In the genomic region with DNA sequence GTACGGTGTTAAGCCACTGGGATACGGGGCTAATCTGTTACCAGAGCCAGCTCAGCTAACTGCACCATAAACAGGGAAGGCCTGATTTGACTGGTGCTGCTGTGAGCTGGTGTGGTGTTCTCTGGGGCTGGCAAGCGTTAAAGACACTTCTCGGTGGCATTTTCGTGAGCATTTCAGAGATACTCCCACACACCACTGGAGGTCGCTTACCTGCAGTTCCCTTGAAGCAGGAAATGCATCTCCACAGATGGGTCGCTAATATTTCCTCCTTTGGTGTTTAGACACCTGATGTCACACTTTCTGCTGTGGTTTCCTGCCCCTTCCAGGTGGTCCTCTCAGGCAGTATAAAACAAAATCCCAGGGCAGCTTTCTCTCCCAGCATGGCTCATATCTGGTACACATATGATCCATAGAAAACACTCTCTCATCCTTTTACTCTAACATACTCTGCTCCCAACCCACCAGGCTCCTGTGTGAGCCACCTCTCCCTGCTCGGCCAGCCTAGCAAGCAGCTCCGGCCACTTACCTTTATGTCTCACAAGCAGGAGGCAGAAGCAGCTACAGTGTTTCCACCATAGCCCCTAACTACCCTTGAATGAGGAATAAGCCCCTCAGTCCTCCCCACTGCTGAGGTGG, we compare ENCODE assay signal across 8 cellular contexts.
DNase-seq lines count a peak whose midpoint lies in the region; ATAC-seq and TF ChIP-seq lines count a peak whose summit lies in the region.

No MANE protein-coding gene starts in this region.

- H4K20me1 ChIP-seq in OCI-LY3 (ENCODE audit: insufficient read depth, low read length) (no peaks in the 10 kb centered on the region), GM23248 (ENCODE audit: insufficient read depth) (no peaks in the 10 kb centered on the region)

- H2AFZ ChIP-seq in OCI-LY3 (ENCODE audit: low read depth, low read length): peak overlapping the region; percentile 93
- H2AFZ ChIP-seq in GM23248: no peak overlapping the region

- H3K4me2 ChIP-seq in OCI-LY3 (ENCODE audit: low read length) (peak overlapping the region; percentile 62), GM23248 (ENCODE audit: unreplicated experiment) (no peak overlapping the region)

- H3K9me2 ChIP-seq in GM23248 (ENCODE audit: insufficient read depth): no peaks in the 10 kb centered on the region

- no peak overlapping the region for H3K4me3 Mint-ChIP-seq in nephron progenitor cell
- no peak overlapping the region for H3K4me3 Mint-ChIP-seq in T-helper 2 cell treated with Interferon-gamma antibody and Interleukin-4, amounts not matched to agents 5 μg/mL and 100 μg/mL, for 36 hours

- H3K36me3 ChIP-seq in OCI-LY3 (replicated peaks; ENCODE audit: low read depth, low read length) (no peaks in the 10 kb centered on the region), GM23248 (ENCODE audit: low read depth) (no peaks in the 10 kb centered on the region)

- H3K79me2 ChIP-seq in OCI-LY3 (ENCODE audit: low read length) (no peaks in the 10 kb centered on the region), GM23248 (ENCODE audit: insufficient read depth) (no peaks in the 10 kb centered on the region)

- ATAC-seq in GM18861 (IDR thresholded peaks at IDR 0.05; ENCODE audit: unreplicated experiment): peak; percentile 96
- ATAC-seq in HG02885 (IDR thresholded peaks at IDR 0.05; ENCODE audit: poor library complexity, unreplicated experiment): peak; percentile 99

- H3K36me3 Mint-ChIP-seq in nephron progenitor cell (ENCODE audit: low read depth): no peaks in the 10 kb centered on the region
- H3K36me3 Mint-ChIP-seq in T-helper 2 cell treated with Interferon-gamma antibody and Interleukin-4, amounts not matched to agents 5 μg/mL and 100 μg/mL, for 36 hours (ENCODE audit: low read depth): no peaks in the 10 kb centered on the region

- H3K4me1 Mint-ChIP-seq in nephron progenitor cell: no peaks in the 10 kb centered on the region
- no peaks in the 10 kb centered on the region for H3K4me1 Mint-ChIP-seq in T-helper 2 cell treated with Interferon-gamma antibody and Interleukin-4, amounts not matched to agents 5 μg/mL and 100 μg/mL, for 36 hours (ENCODE audit: low read depth)

- H3K9ac ChIP-seq in OCI-LY3 (ENCODE audit: low read length): peak overlapping the region; percentile 28; the same call in 1 of the 2 replicates
- no peak overlapping the region for H3K9ac ChIP-seq in GM23248

- in situ Hi-C loops in ACHN (cut with HindIII; ENCODE audit: low pct_ligation_motif_present, low pct_unique_long_range_greater_than_20kb, low sequenced_read_pairs): no loop called here
- in situ Hi-C loops in GM23248 (cut with MboI): no loop called here

- WGBS in GM23248 (ENCODE audit: low coverage in 1 of 2, low lambda C conversion rate in 2 of 2, missing lambda C conversion rate in 2 of 2), 2 experiments: 16 to 21% methylated on average over 9 of the region's 9 CpGs

- H3K9me3 ChIP-seq in OCI-LY3 (ENCODE audit: insufficient read depth, low read length): no peaks in the 10 kb centered on the region
- no peaks in the 10 kb centered on the region for H3K9me3 ChIP-seq in GM23248 (ENCODE audit: low read depth)

- H3K27me3 ChIP-seq in OCI-LY3 (ENCODE audit: low read depth, low read length) (no peaks in the 10 kb centered on the region), GM23248 (replicated peaks; ENCODE audit: insufficient read depth) (no peaks in the 10 kb centered on the region)

- DNase-seq in ACHN (peak; percentile 15), nephron progenitor cell (peak; percentile 4), GM23248 (no peak)
- no peak for DNase-seq in activated CD4-positive, CD25-positive, alpha-beta regulatory T cell (lab: John Stamatoyannopoulos, UW)
- DNase-seq in T-helper 2 cell treated with Interferon-gamma antibody and Interleukin-4, amounts not matched to agents 5 μg/mL and 100 μg/mL, for 36 hours (ENCODE audit: low spot score): no peak

- H3K9me3 Mint-ChIP-seq in nephron progenitor cell: no peaks in the 10 kb centered on the region
- H3K9me3 Mint-ChIP-seq in T-helper 2 cell treated with Interferon-gamma antibody and Interleukin-4, amounts not matched to agents 5 μg/mL and 100 μg/mL, for 36 hours: no peaks in the 10 kb centered on the region

- H3K27me3 Mint-ChIP-seq in nephron progenitor cell (ENCODE audit: low read depth, poor library complexity): peaks cover 2% of the 10 kb centered on the region
- H3K27me3 Mint-ChIP-seq in T-helper 2 cell treated with Interferon-gamma antibody and Interleukin-4, amounts not matched to agents 5 μg/mL and 100 μg/mL, for 36 hours (ENCODE audit: low read depth): no peaks in the 10 kb centered on the region

- H3K4me3 ChIP-seq in OCI-LY3 (ENCODE audit: low read length) (no peak overlapping the region; the same call in 1 of the 2 replicates), GM23248 (no peak overlapping the region)

- TF ChIP-seq CTCF in OCI-LY3 (IDR thresholded peaks at IDR 0.05; ENCODE audit: low read depth, low read length) (peak; percentile 83), nephron progenitor cell (IDR thresholded peaks at IDR 0.05) (no peak)

- H3F3A ChIP-seq in GM23248 (ENCODE audit: insufficient read depth): no peaks in the 10 kb centered on the region

- H3K4me1 ChIP-seq in OCI-LY3 (ENCODE audit: low read length): peaks cover 16% of the 10 kb centered on the region
- no peaks in the 10 kb centered on the region for H3K4me1 ChIP-seq in GM23248 (ENCODE audit: insufficient read depth)

- H3K27ac Mint-ChIP-seq in nephron progenitor cell: no peak overlapping the region
- H3K27ac Mint-ChIP-seq in T-helper 2 cell treated with Interferon-gamma antibody and Interleukin-4, amounts not matched to agents 5 μg/mL and 100 μg/mL, for 36 hours: no peak overlapping the region

- 0 out of 2 replicates have a peak overlapping the region, but pooled peaks have one; percentile 4 for H3K27ac ChIP-seq in OCI-LY3 (ENCODE audit: low read length)
- H3K27ac ChIP-seq in GM23248: no peak overlapping the region

Comparison
In these comparisons a context has a peak if more than half of its experiments do, and no peak if none do; other contexts are left out.
1. DNase-seq: peak in ACHN (single experiment) and nephron progenitor cell (single experiment); none in activated CD4-positive, CD25-positive, alpha-beta regulatory T cell (0 of 4), T-helper 2 cell treated with Interferon-gamma antibody and Interleukin-4, amounts not matched to agents 5 μg/mL and 100 μg/mL, for 36 hours (single experiment) and GM23248 (single experiment).